In the genomic region with DNA sequence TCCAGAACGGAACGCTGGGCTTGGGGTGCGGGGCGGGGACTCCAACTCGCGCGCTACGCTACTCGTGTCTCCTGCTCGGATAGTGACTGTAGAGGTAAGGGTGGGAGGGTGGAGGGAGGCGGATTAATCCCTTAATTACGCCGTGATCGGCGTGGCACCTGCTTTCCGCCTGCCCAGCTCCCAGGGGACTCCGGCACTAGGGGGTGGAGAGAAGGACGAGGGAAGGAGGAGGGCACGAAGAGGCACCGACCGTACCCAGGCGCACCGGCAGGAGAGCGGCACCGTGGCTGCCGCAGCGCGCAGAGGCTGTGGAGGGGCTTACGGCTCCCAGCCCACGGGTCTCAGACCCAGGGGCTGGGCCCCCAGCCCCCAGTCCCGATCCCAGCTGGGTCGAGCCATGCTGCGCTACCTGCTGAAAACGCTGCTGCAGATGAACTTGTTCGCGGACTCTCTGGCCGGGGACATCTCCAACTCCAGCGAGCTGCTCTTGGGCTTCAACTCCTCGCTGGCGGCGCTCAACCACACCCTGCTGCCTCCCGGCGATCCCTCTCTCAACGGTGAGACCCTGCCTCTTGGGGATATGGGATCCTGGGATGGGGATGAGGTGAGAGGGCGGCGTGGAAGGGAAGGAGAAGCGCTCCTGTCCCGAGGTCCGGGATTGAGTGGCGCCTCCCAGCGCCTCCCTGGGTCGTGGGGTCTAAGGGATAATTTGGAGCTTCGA, we compare ENCODE assay signal across 8 cellular contexts. TPM values are rescaled to one million over a fixed set of nuclear protein-coding genes. Genes with fewer than 3 reads are reported as not detected.
DNase-seq lines count a peak whose midpoint lies in the region; ATAC-seq lines count a peak whose summit lies in the region.

A gene with protein sequence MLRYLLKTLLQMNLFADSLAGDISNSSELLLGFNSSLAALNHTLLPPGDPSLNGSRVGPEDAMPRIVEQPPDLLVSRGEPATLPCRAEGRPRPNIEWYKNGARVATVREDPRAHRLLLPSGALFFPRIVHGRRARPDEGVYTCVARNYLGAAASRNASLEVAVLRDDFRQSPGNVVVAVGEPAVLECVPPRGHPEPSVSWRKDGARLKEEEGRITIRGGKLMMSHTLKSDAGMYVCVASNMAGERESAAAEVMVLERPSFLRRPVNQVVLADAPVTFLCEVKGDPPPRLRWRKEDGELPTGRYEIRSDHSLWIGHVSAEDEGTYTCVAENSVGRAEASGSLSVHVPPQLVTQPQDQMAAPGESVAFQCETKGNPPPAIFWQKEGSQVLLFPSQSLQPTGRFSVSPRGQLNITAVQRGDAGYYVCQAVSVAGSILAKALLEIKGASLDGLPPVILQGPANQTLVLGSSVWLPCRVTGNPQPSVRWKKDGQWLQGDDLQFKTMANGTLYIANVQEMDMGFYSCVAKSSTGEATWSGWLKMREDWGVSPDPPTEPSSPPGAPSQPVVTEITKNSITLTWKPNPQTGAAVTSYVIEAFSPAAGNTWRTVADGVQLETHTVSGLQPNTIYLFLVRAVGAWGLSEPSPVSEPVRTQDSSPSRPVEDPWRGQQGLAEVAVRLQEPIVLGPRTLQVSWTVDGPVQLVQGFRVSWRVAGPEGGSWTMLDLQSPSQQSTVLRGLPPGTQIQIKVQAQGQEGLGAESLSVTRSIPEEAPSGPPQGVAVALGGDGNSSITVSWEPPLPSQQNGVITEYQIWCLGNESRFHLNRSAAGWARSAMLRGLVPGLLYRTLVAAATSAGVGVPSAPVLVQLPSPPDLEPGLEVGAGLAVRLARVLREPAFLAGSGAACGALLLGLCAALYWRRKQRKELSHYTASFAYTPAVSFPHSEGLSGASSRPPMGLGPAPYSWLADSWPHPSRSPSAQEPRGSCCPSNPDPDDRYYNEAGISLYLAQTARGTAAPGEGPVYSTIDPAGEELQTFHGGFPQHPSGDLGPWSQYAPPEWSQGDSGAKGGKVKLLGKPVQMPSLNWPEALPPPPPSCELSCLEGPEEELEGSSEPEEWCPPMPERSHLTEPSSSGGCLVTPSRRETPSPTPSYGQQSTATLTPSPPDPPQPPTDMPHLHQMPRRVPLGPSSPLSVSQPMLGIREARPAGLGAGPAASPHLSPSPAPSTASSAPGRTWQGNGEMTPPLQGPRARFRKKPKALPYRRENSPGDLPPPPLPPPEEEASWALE (N-terminal part only) (plus strand): TSS at position 252 of the 721 bp plus-strand sequence. CDS start 146 bp downstream, at position 398.

- peak; percentile 14 for DNase-seq in activated CD4-positive, alpha-beta memory T cell treated with anti-CD3 and anti-CD28 coated beads, Interleukin-2, amount 10 ng/mL, durations not matched to agents 7 days and 5 days
- DNase-seq in activated CD4-positive, alpha-beta memory T cell treated with anti-CD3 and anti-CD28 coated beads for 36 hours, result no peak
- DNase-seq in activated naive CD8-positive, alpha-beta T cell treated with anti-CD3 and anti-CD28 coated beads, Interleukin-2, amount 10 ng/mL, durations not matched to agents 7 days and 5 days, result no peak

- peaks cover 20% of the 10 kb centered on the region for H3K4me1 Mint-ChIP-seq in activated CD4-positive, alpha-beta memory T cell treated with anti-CD3 and anti-CD28 coated beads, Interleukin-2, amount 10 ng/mL, durations not matched to agents 7 days and 5 days
- peaks cover 36% of the 10 kb centered on the region for H3K4me1 Mint-ChIP-seq in activated CD4-positive, alpha-beta memory T cell treated with anti-CD3 and anti-CD28 coated beads for 36 hours (ENCODE audit: low read depth)
- H3K4me1 Mint-ChIP-seq in activated naive CD8-positive, alpha-beta T cell treated with anti-CD3 and anti-CD28 coated beads, Interleukin-2, amount 10 ng/mL, durations not matched to agents 7 days and 5 days, result peaks cover 15% of the 10 kb centered on the region

- no peak within 1 kb of the TSS for H3K9ac ChIP-seq in iPS-20b (ENCODE audit: low read depth, low read length)
- H3K9ac ChIP-seq in subcutaneous abdominal adipose tissue (ENCODE audit: low read length in 5 of 5), result no peak within 1 kb of the TSS

- H3K27me3 Mint-ChIP-seq in activated CD4-positive, alpha-beta memory T cell treated with anti-CD3 and anti-CD28 coated beads, Interleukin-2, amount 10 ng/mL, durations not matched to agents 7 days and 5 days, result peaks cover 92% of the 10 kb centered on the region
- H3K27me3 Mint-ChIP-seq in activated CD4-positive, alpha-beta memory T cell treated with anti-CD3 and anti-CD28 coated beads for 36 hours, result peaks cover 78% of the 10 kb centered on the region
- peaks cover 91% of the 10 kb centered on the region for H3K27me3 Mint-ChIP-seq in activated naive CD8-positive, alpha-beta T cell treated with anti-CD3 and anti-CD28 coated beads, Interleukin-2, amount 10 ng/mL, durations not matched to agents 7 days and 5 days

- no peaks in the 10 kb centered on the region for H3K9me3 Mint-ChIP-seq in activated CD4-positive, alpha-beta memory T cell treated with anti-CD3 and anti-CD28 coated beads, Interleukin-2, amount 10 ng/mL, durations not matched to agents 7 days and 5 days
- H3K9me3 Mint-ChIP-seq in activated CD4-positive, alpha-beta memory T cell treated with anti-CD3 and anti-CD28 coated beads for 36 hours, result no peaks in the 10 kb centered on the region
- H3K9me3 Mint-ChIP-seq in activated naive CD8-positive, alpha-beta T cell treated with anti-CD3 and anti-CD28 coated beads, Interleukin-2, amount 10 ng/mL, durations not matched to agents 7 days and 5 days, result no peaks in the 10 kb centered on the region

- H3K27ac Mint-ChIP-seq in activated CD4-positive, alpha-beta memory T cell treated with anti-CD3 and anti-CD28 coated beads, Interleukin-2, amount 10 ng/mL, durations not matched to agents 7 days and 5 days, result no peak within 1 kb of the TSS
- H3K27ac Mint-ChIP-seq in activated CD4-positive, alpha-beta memory T cell treated with anti-CD3 and anti-CD28 coated beads for 36 hours, result no peak within 1 kb of the TSS
- no peak within 1 kb of the TSS for H3K27ac Mint-ChIP-seq in activated naive CD8-positive, alpha-beta T cell treated with anti-CD3 and anti-CD28 coated beads, Interleukin-2, amount 10 ng/mL, durations not matched to agents 7 days and 5 days

- H3K4me3 ChIP-seq in iPS-20b (ENCODE audit: low read length) (peak within 1 kb of the TSS; percentile 51), subcutaneous abdominal adipose tissue (ENCODE audit: low read depth in 1 of 5, low read length in 5 of 5) (peak within 1 kb of the TSS in 4 of 5 donors; percentile 22 to 53 (median 34))

- H3K36me3 Mint-ChIP-seq in activated CD4-positive, alpha-beta memory T cell treated with anti-CD3 and anti-CD28 coated beads, Interleukin-2, amount 10 ng/mL, durations not matched to agents 7 days and 5 days (ENCODE audit: low read depth), result no peaks in the 10 kb centered on the region
- no peaks in the 10 kb centered on the region for H3K36me3 Mint-ChIP-seq in activated CD4-positive, alpha-beta memory T cell treated with anti-CD3 and anti-CD28 coated beads for 36 hours
- H3K36me3 Mint-ChIP-seq in activated naive CD8-positive, alpha-beta T cell treated with anti-CD3 and anti-CD28 coated beads, Interleukin-2, amount 10 ng/mL, durations not matched to agents 7 days and 5 days, result no peaks in the 10 kb centered on the region

- H3K9me3 ChIP-seq in iPS-20b (ENCODE audit: insufficient read depth, low read depth, low read length) (peaks cover 3% of the 10 kb centered on the region), subcutaneous abdominal adipose tissue (ENCODE audit: control insufficient read depth in 5 of 5, low read length in 5 of 5) (no peaks in the 10 kb centered on the region)

- ATAC-seq in activated naive CD8-positive, alpha-beta T cell treated with anti-CD3 and anti-CD28 coated beads, Interleukin-2, amount 10 ng/mL, durations not matched to agents 7 days and 5 days (ENCODE audit: low read depth), result no peak
- ATAC-seq in HG02610 (IDR thresholded peaks at IDR 0.05; ENCODE audit: unreplicated experiment) (no peak), HG02763 (IDR thresholded peaks at IDR 0.05; ENCODE audit: unreplicated experiment) (no peak), HG03159 (IDR thresholded peaks at IDR 0.05; ENCODE audit: unreplicated experiment) (no peak)

- CTCF ChIA-PET in activated CD4-positive, alpha-beta memory T cell treated with anti-CD3 and anti-CD28 coated beads, Interleukin-2, amount 10 ng/mL, durations not matched to agents 7 days and 5 days (lab: Charles Lee), result interaction anchor here (1.0 to 2.5 kb wide), 15 partner anchors 11 to 240 kb away, joined by 3 to 20 read pairs (median 4); no protein-coding TSS in a partner anchor
- CTCF ChIA-PET in activated CD4-positive, alpha-beta memory T cell treated with anti-CD3 and anti-CD28 coated beads for 36 hours (lab: Charles Lee), result interaction anchor here (0.6 to 3.0 kb wide), 24 partner anchors 9 to 259 kb away, joined by 3 to 30 read pairs (median 4); partner anchors contain the start of genes MSANTD2, SIAE and SPA17

- H3K27ac ChIP-seq in iPS-20b (ENCODE audit: low read length) (no peak within 1 kb of the TSS), subcutaneous abdominal adipose tissue (ENCODE audit: low read depth, low read length) (no peak within 1 kb of the TSS)

- no peak within 1 kb of the TSS for H3K4me3 Mint-ChIP-seq in activated CD4-positive, alpha-beta memory T cell treated with anti-CD3 and anti-CD28 coated beads, Interleukin-2, amount 10 ng/mL, durations not matched to agents 7 days and 5 days
- no peak within 1 kb of the TSS for H3K4me3 Mint-ChIP-seq in activated CD4-positive, alpha-beta memory T cell treated with anti-CD3 and anti-CD28 coated beads for 36 hours
- H3K4me3 Mint-ChIP-seq in activated naive CD8-positive, alpha-beta T cell treated with anti-CD3 and anti-CD28 coated beads, Interleukin-2, amount 10 ng/mL, durations not matched to agents 7 days and 5 days, result peak within 1 kb of the TSS; percentile 13

- peaks cover 5% of the 10 kb centered on the region; the same call in 1 of the 2 replicates for H3K4me1 ChIP-seq in iPS-20b (ENCODE audit: insufficient read depth, low read length)
- peaks cover 2 to 46% (median 43%) of the 10 kb centered on the region in 5 donors for H3K4me1 ChIP-seq in subcutaneous abdominal adipose tissue (ENCODE audit: control insufficient read depth in 5 of 5, insufficient read depth in 5 of 5, low read length in 5 of 5)

- H3K27me3 ChIP-seq in iPS-20b (ENCODE audit: insufficient read depth, low read length), result peaks cover 100% of the 10 kb centered on the region
- peaks cover 56 to 88% (median 83%) of the 10 kb centered on the region in 5 donors for H3K27me3 ChIP-seq in subcutaneous abdominal adipose tissue (ENCODE audit: control insufficient read depth in 5 of 5, insufficient read depth in 4 of 5, low read length in 5 of 5)

- POLR2A ChIA-PET in activated CD4-positive, alpha-beta memory T cell treated with anti-CD3 and anti-CD28 coated beads, Interleukin-2, amount 10 ng/mL, durations not matched to agents 7 days and 5 days (lab: Charles Lee), result interaction anchor here (1.6 kb wide), 1 partner anchor 11 kb away, joined by 7 read pairs; no protein-coding TSS in a partner anchor
- POLR2A ChIA-PET in activated CD4-positive, alpha-beta memory T cell treated with anti-CD3 and anti-CD28 coated beads for 36 hours (lab: Charles Lee), result no interaction called here
- POLR2A ChIA-PET in activated naive CD8-positive, alpha-beta T cell treated with anti-CD3 and anti-CD28 coated beads, Interleukin-2, amount 10 ng/mL, durations not matched to agents 7 days and 5 days (lab: Charles Lee), result interaction anchor here (2.4 kb wide), 1 partner anchor 11 kb away, joined by 9 read pairs; no protein-coding TSS in a partner anchor

- no peaks in the 10 kb centered on the region for H3K36me3 ChIP-seq in iPS-20b (ENCODE audit: insufficient read depth, low read depth, low read length)
- H3K36me3 ChIP-seq in subcutaneous abdominal adipose tissue (ENCODE audit: control insufficient read depth in 5 of 5, insufficient read depth in 5 of 5, low read length in 5 of 5), result no peaks in the 10 kb centered on the region

- intact Hi-C loops in activated CD4-positive, alpha-beta memory T cell treated with anti-CD3 and anti-CD28 coated beads for 36 hours (cut with micrococcal nuclease), result loop anchor here (5.0 to 10.0 kb wide), 3 partner anchors 103 to 451 kb away; partner anchors contain the start of gene ESAM

RNA-seq across cellular contexts. Expression of the gene that starts here (rescaled TPM):
- 1 to 10 TPM; 7.9 to 8.5 TPM for total RNA-seq in activated CD4-positive, alpha-beta memory T cell treated with anti-CD3 and anti-CD28 coated beads, Interleukin-2, amount 10 ng/mL, durations not matched to agents 7 days and 5 days
- total RNA-seq in activated CD4-positive, alpha-beta memory T cell treated with anti-CD3 and anti-CD28 coated beads for 36 hours, result 10 to 100 TPM in 1 of 2 experiments, 1 to 10 TPM in 1; 9.0 to 10.4 TPM
- 10 to 100 TPM; 19.6 to 23.7 TPM for total RNA-seq in activated naive CD8-positive, alpha-beta T cell treated with anti-CD3 and anti-CD28 coated beads, Interleukin-2, amount 10 ng/mL, durations not matched to agents 7 days and 5 days
